20 cellular contexts compared by ENCODE assay signal in genomic region chr12:10358131-10358530, GRCh38. TPM values are rescaled to one million over a fixed set of nuclear protein-coding genes. Genes with fewer than 3 reads are reported as not detected.
DNase-seq lines count a peak whose midpoint lies in the region; ATAC-seq and TF ChIP-seq lines count a peak whose summit lies in the region.
"Had no signal": no experiment of that assay in that cellular context is flagged by ENCODE, and none has a peak within 500 bp of the region (broad histone marks: within the 10 kb centered on the region; RNA-seq: fewer than 3 reads in every experiment).

No MANE protein-coding gene starts in this region.

- no peak overlapping the region for H2BK120ac ChIP-seq in mesendoderm (ENCODE audit: low read depth, low read length)

- H3K36me3 Mint-ChIP-seq in GM23338 (ENCODE audit: low read depth), result peaks cover 29% of the 10 kb centered on the region; the same call in 2 of the 3 replicates

- no peaks in the 10 kb centered on the region for H3K36me3 ChIP-seq in GM23338 (ENCODE audit: insufficient read depth)
- no peaks in the 10 kb centered on the region for H3K36me3 ChIP-seq in mesendoderm (ENCODE audit: control insufficient read depth, insufficient read depth, low read length)
- H3K36me3 ChIP-seq: BLaER1, HAP-1 had no signal

- H3K9me2 ChIP-seq in GM23338 (ENCODE audit: insufficient read depth), result no peaks in the 10 kb centered on the region
- H3K9me2 ChIP-seq: SK-N-SH had no signal

- H4K20me1 ChIP-seq in GM23338 (replicated peaks; ENCODE audit: insufficient read depth), result no peaks in the 10 kb centered on the region
- H4K20me1 ChIP-seq: BLaER1 had no signal

- no peak overlapping the region for H4K5ac ChIP-seq in mesendoderm (ENCODE audit: low read length)

- H3K4me3 Mint-ChIP-seq in GM23338, result no peak overlapping the region
- H3K4me3 Mint-ChIP-seq: CD4-positive, alpha-beta T cell had no signal

- H3K27me3 ChIP-seq in GM23338 (ENCODE audit: insufficient read depth), result no peaks in the 10 kb centered on the region
- no peaks in the 10 kb centered on the region for H3K27me3 ChIP-seq in mesendoderm (ENCODE audit: insufficient read depth, low read length, poor library complexity)
- H3K27me3 ChIP-seq: BLaER1 had no signal

- H3K56ac ChIP-seq in mesendoderm (ENCODE audit: low read length), result no peak overlapping the region

- H2AK5ac ChIP-seq in mesendoderm (ENCODE audit: low read length), result no peak overlapping the region

- no peak for ATAC-seq in GM23338

- no peak overlapping the region for H3K27ac Mint-ChIP-seq in GM23338
- H3K27ac Mint-ChIP-seq: CD4-positive, alpha-beta T cell had no signal

- no peak overlapping the region for H2BK15ac ChIP-seq in mesendoderm (replicated peaks; ENCODE audit: low read depth)

- H3K27ac ChIP-seq in GM23338 (ENCODE audit: low read depth), result no peak overlapping the region
- H3K27ac ChIP-seq in mesendoderm (ENCODE audit: low read depth, low read length), result no peak overlapping the region
- H3K27ac ChIP-seq: BLaER1 had no signal

- WGBS in mesendoderm (ENCODE audit: extremely low coverage, insufficient coverage, low lambda C conversion rate), result no CpG with 5 or more reads among the region's 5 CpGs

- H3K4me1 ChIP-seq in GM23338 (ENCODE audit: insufficient read depth), result peaks cover 25% of the 10 kb centered on the region
- peaks cover 3% of the 10 kb centered on the region for H3K4me1 ChIP-seq in mesendoderm (ENCODE audit: control insufficient read depth, low read depth, low read length)

- H3K4me1 Mint-ChIP-seq in GM23338, result peaks cover 30% of the 10 kb centered on the region

- no peak overlapping the region for H4K8ac ChIP-seq in mesendoderm (ENCODE audit: low read depth, low read length)

- H3K4me2 ChIP-seq in GM23338, result no peak overlapping the region
- H3K4me2 ChIP-seq in mesendoderm (ENCODE audit: low read length), result no peak overlapping the region
- H3K4me2 ChIP-seq: BLaER1, SK-N-SH had no signal

- peak overlapping the region; percentile 71 for H3K18ac ChIP-seq in mesendoderm (ENCODE audit: low read length)

- H3K9ac ChIP-seq in mesendoderm (ENCODE audit: low read length), result no peak overlapping the region
- H3K9ac ChIP-seq: BLaER1, SK-N-SH had no signal

- H2AFZ ChIP-seq in GM23338, result 0 out of 2 replicates have a peak overlapping the region, but pooled peaks have one; percentile 9

- peak overlapping the region; percentile 1 for H3K4ac ChIP-seq in mesendoderm (ENCODE audit: low read depth, low read length)

- H3K27me3 Mint-ChIP-seq in GM23338 (ENCODE audit: insufficient read depth, low read depth, poor library complexity), result peaks cover 7% of the 10 kb centered on the region

- H3K79me2 ChIP-seq in GM23338 (replicated peaks; ENCODE audit: insufficient read depth), result no peaks in the 10 kb centered on the region
- no peaks in the 10 kb centered on the region for H3K79me2 ChIP-seq in mesendoderm (ENCODE audit: control insufficient read depth, insufficient read depth, low read length)

- DNase-seq in GM23338 (ENCODE audit: low spot score) (no peak), NCI-H1092 (lab: John Stamatoyannopoulos, UW) (peak; percentile 25), NCI-H510A (lab: John Stamatoyannopoulos, UW) (peak; percentile 72), mesendoderm (no peak), HK-2 (ENCODE audit: unreplicated experiment) (no peak), activated gamma-delta T cell (lab: John Stamatoyannopoulos, UW) (no peak), AG08395 (ENCODE audit: low spot score) (no peak), SKM-1 (lab: John Stamatoyannopoulos, UW; ENCODE audit: unreplicated experiment) (no peak)
- DNase-seq: CD4-positive, alpha-beta T cell; COR-L47; DND-41; KBM-7; NCI-H1105; NCI-H2081; NCI-H524 treated with DMSO at 0.1 percent for 48 hours; SIG-M5; SK-N-SH had no signal

- no peak for TF ChIP-seq CTCF in GM23338 (conservative IDR thresholded peaks at IDR 0.05; ENCODE audit: low read depth in 2 of 2)

- H3F3A ChIP-seq in GM23338 (replicated peaks; ENCODE audit: low read depth), result no peaks in the 10 kb centered on the region

- H3K23ac ChIP-seq in mesendoderm (ENCODE audit: low read length), result no peak overlapping the region

- peaks cover 21% of the 10 kb centered on the region for H3K9me3 Mint-ChIP-seq in GM23338
- H3K9me3 Mint-ChIP-seq: CD4-positive, alpha-beta T cell had no signal

- no peak overlapping the region for H3K4me3 ChIP-seq in GM23338
- H3K4me3 ChIP-seq in mesendoderm (ENCODE audit: low read length), result no peak overlapping the region
- H3K4me3 ChIP-seq: BLaER1, HAP-1 had no signal

- H3K79me1 ChIP-seq in mesendoderm (ENCODE audit: low read length), result no peaks in the 10 kb centered on the region

- H2BK5ac ChIP-seq in mesendoderm (ENCODE audit: low read length), result no peak overlapping the region

TF ChIP-seq in GM23338, 12 proteins besides CTCF, POLR2A, EP300 and RAD21 (continues in another document):
- TF ChIP-seq REST (IDR thresholded peaks at IDR 0.05; ENCODE audit: unreplicated experiment) (no peak), CREB1 (CRISPR knock-in tag; IDR thresholded peaks at IDR 0.05; ENCODE audit: low read depth) (no peak)
- TF ChIP-seq, protein P1, sequence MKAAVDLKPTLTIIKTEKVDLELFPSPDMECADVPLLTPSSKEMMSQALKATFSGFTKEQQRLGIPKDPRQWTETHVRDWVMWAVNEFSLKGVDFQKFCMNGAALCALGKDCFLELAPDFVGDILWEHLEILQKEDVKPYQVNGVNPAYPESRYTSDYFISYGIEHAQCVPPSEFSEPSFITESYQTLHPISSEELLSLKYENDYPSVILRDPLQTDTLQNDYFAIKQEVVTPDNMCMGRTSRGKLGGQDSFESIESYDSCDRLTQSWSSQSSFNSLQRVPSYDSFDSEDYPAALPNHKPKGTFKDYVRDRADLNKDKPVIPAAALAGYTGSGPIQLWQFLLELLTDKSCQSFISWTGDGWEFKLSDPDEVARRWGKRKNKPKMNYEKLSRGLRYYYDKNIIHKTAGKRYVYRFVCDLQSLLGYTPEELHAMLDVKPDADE (IDR thresholded peaks at IDR 0.05), result no peak

RNA-seq across cellular contexts. Expression of gene KLRK1, which starts 31.7 kb away (rescaled TPM):
- total RNA-seq in GM23338 (2014; rRNA removed; shearing (Covaris generic)), result not detected in 2 replicates
- not detected in 2 replicates for polyA plus RNA-seq in GM23338 (2016; fragmentation: Nextera tagmentation; extraction: Ambion mirVana)
- 0.08 TPM for polyA plus RNA-seq in mesendoderm (2013, experiment 1 of 2)
- polyA plus RNA-seq in mesendoderm (2013, experiment 2 of 2), result not detected
- total RNA-seq: HT1080 had no signal
- polyA plus RNA-seq: SK-N-SH had no signal

RNA-seq across cellular contexts. Expression of gene KLRD1, which starts 50.5 kb away (rescaled TPM):
- 0.03 TPM in 1 of 2 replicates, not detected in the other for total RNA-seq in GM23338 (2014; rRNA removed; shearing (Covaris generic))
- 0.02 and 0.27 TPM in 2 replicates for polyA plus RNA-seq in GM23338 (2016; fragmentation: Nextera tagmentation; extraction: Ambion mirVana)
- polyA plus RNA-seq in mesendoderm (2013, experiment 1 of 2), result under 0.01 TPM
- not detected for polyA plus RNA-seq in mesendoderm (2013, experiment 2 of 2)
- total RNA-seq: HT1080 had no signal
- polyA plus RNA-seq: SK-N-SH had no signal

RNA-seq across cellular contexts. Expression of gene KLRC4, which starts 51.4 kb away (rescaled TPM):
- not detected in 2 replicates for total RNA-seq in GM23338 (2014; rRNA removed; shearing (Covaris generic))
- not detected in 2 replicates for polyA plus RNA-seq in GM23338 (2016; fragmentation: Nextera tagmentation; extraction: Ambion mirVana)
- polyA plus RNA-seq in mesendoderm (2013, experiment 1 of 2), result not detected
- polyA plus RNA-seq in mesendoderm (2013, experiment 2 of 2), result not detected
- total RNA-seq: CD4-positive, alpha-beta T cell; HT1080 had no signal
- polyA plus RNA-seq: SK-N-SH had no signal

Comparison
In these comparisons a context has a peak if more than half of its experiments do, and no peak if none do; other contexts are left out.
1. DNase-seq: peak in NCI-H1092 (single experiment) and NCI-H510A (single experiment); none in GM23338 (single experiment), mesendoderm (single experiment), HK-2 (single experiment), activated gamma-delta T cell (single experiment), AG08395 (single experiment) and SKM-1 (single experiment).